ENCODE assay signal across 9 cellular contexts in the genomic region with DNA sequence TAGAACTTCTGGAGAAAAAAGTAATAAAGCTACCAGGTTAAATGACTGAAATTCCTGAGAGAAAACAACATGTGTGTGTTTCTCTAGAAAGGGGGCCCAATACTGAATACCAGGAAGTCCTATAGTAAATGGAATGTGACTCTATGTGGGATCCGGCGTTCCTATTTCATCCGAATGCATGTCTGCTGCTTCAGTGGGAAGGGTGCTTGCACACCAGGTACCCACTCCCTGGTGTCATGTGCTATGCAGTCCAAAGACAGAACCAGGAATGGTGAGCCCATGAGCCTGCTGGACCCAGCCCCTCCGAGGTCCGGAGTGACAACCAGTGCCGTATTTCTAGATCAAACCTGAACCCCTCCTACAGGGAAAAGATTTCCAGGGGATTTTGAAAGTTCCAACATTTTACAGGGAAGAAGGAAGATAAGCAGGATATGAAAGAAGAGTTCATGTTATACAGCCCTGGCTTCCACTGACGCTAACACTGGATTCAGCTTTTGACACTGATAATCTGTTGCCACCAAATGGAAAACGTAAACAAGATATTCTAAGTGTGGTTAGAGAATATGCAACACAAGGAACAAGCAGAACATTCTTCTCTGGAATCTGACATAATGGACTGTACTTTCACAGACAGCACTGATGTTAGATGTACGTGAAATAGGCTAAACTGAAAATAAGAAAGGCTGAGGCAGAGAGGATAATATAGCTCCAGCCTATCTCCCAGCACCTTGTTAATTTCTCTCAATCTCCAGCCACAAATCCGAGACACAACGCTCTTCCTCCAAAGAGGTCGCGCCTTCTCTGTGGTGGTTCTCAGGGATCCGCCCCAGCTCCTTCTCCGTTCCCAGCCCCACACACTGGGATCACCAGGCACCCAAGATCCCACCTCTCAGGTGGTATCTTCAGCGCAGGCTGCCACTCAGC. TPM values are rescaled to one million over a fixed set of nuclear protein-coding genes. Genes with fewer than 3 reads are reported as not detected.
DNase-seq lines count a peak whose midpoint lies in the region; FAIRE-seq and TF ChIP-seq lines count a peak whose summit lies in the region.
"Had no signal": no experiment of that assay in that cellular context is flagged by ENCODE, and none has a peak within 500 bp of the region (broad histone marks: within the 10 kb centered on the region; RNA-seq: fewer than 3 reads in every experiment).

No MANE protein-coding gene starts in this region.

- peak; percentile 58 for FAIRE-seq in H1 (lab: Jason Lieb, UNC)
- FAIRE-seq: HTR-8/SVneo had no signal

- H3K4me3 ChIP-seq in H1 (ENCODE audit: extremely low read depth in 1 of 4, insufficient read depth in 2 of 4, low read depth in 3 of 4, low read length in 4 of 4) (peak overlapping the region; percentile 30 to 76 (median 57)), lower leg skin (ENCODE audit: low read depth, poor library complexity, severe bottlenecking) (peak overlapping the region; percentile 26), thymus (ENCODE audit: low read length) (peak overlapping the region; percentile 68)

- no peak overlapping the region for H2BK20ac ChIP-seq in H1 (ENCODE audit: low read length)

- no peaks in the 10 kb centered on the region for H3K36me3 ChIP-seq in H1 (ENCODE audit: control insufficient read depth in 2 of 4, insufficient read depth in 4 of 4, low read length in 3 of 4)
- H3K36me3 ChIP-seq in thymus (ENCODE audit: control insufficient read depth, insufficient read depth) = no peaks in the 10 kb centered on the region

- H3K56ac ChIP-seq in H1 (replicated peaks; ENCODE audit: insufficient read length, low read depth, low read length) = no peak overlapping the region

- POLR2A ChIA-PET in H1 (lab: Charles Lee; ENCODE audit: partially characterized antibody) = interaction anchor here (0.9 to 1.5 kb wide), 2 partner anchors 11 to 25 kb away, joined by 3 to 4 read pairs; no protein-coding TSS in a partner anchor

- TF ChIP-seq RAD21 in H1 (IDR thresholded peaks at IDR 0.05 in 1 of 2, conservative IDR thresholded peaks at IDR 0.05 in 1 of 2; ENCODE audit: low read depth in 2 of 2, low read length in 2 of 2) = no peak

- H2BK5ac ChIP-seq in H1 (ENCODE audit: low read depth, low read length) = no peak overlapping the region; the same call in 1 of the 2 replicates

- H4K91ac ChIP-seq in H1 (replicated peaks; ENCODE audit: insufficient read length, low read length) = no peak overlapping the region

- no peak for TF ChIP-seq POLR2A in H1 (IDR thresholded peaks at IDR 0.05; ENCODE audit: control extremely low read depth in 1 of 2, low read depth in 2 of 2, low read length in 2 of 2)
- TF ChIP-seq POLR2A in lower leg skin (IDR thresholded peaks at IDR 0.05) = no peak
- TF ChIP-seq POLR2A in erythroblast (IDR thresholded peaks at IDR 0.05; ENCODE audit: low read length) = no peak

- 56% methylated on average over 16 of the region's 16 CpGs; no CpG with 5 or more reads in 1 of the 2 experiments for WGBS in H1 (ENCODE audit: extremely low coverage in 1 of 2, insufficient coverage in 1 of 2, insufficient read length in 1 of 2, insufficient replicate concordance in 2 of 2, low coverage in 1 of 2, low lambda C conversion rate in 2 of 2, missing lambda C conversion rate in 1 of 2), 2 experiments
- 29 to 34% methylated on average over 16 of the region's 16 CpGs for WGBS in lower leg skin, 2 donors
- WGBS in thymus = 57% methylated on average over 16 of the region's 16 CpGs

- TF ChIP-seq CTCF in H1 (IDR thresholded peaks at IDR 0.05; ENCODE audit: control extremely low read depth in 1 of 3, insufficient read depth in 1 of 3, low read depth in 1 of 3, low read length in 3 of 3) (no peak), lower leg skin (IDR thresholded peaks at IDR 0.05) (no peak)

- H3K4ac ChIP-seq in H1 (replicated peaks; ENCODE audit: insufficient read length, low read depth, low read length) = no peak overlapping the region

- peaks cover 5% of the 10 kb centered on the region; the same call in 1 of the 2 replicates for H3K23me2 ChIP-seq in H1 (ENCODE audit: low read depth, low read length)

- peak overlapping the region; percentile 82; the same call in 1 of the 2 replicates for H2BK12ac ChIP-seq in H1 (ENCODE audit: low read depth, low read length)

- H3K9ac ChIP-seq in H1 (replicated peaks in 1 of 4; ENCODE audit: extremely low read depth in 1 of 4, low read depth in 3 of 4, low read length in 3 of 4) = no peak overlapping the region

- CTCF ChIA-PET in H1 (lab: Charles Lee; ENCODE audit: partially characterized antibody) = interaction anchor here (0.7 to 3.2 kb wide), 10 partner anchors 12 to 296 kb away, joined by 3 to 19 read pairs (median 3); a partner anchor contains a TSS

- intact Hi-C loops in lower leg skin (cut with DNase I; ENCODE audit: low total_unique reads) = no loop called here

- H4K5ac ChIP-seq in H1 (ENCODE audit: insufficient read length, low read depth, low read length) = no peak overlapping the region

- TF ChIP-seq EP300 in H1 (IDR thresholded peaks at IDR 0.05; ENCODE audit: borderline replicate concordance in 1 of 2, low read depth in 2 of 2, low read length in 2 of 2) = no peak

- H2BK15ac ChIP-seq in H1 (ENCODE audit: low read length) = peak overlapping the region; percentile 13; the same call in 1 of the 2 replicates

- H2AK5ac ChIP-seq in H1 (ENCODE audit: low read depth, low read length) = no peak overlapping the region

- H3K9me3 ChIP-seq in H1 (ENCODE audit: insufficient read depth in 2 of 2, low read depth in 1 of 2, low read length in 1 of 2) (no peaks in the 10 kb centered on the region), thymus (ENCODE audit: control insufficient read depth) (no peaks in the 10 kb centered on the region)

- H3K27me3 ChIP-seq in H1 (replicated peaks in 1 of 4; ENCODE audit: control insufficient read depth in 3 of 4, extremely low read depth in 1 of 4, insufficient read depth in 3 of 4, low read length in 3 of 4) (peaks cover 0 to 22% (median 11%) of the 10 kb centered on the region in 4 experiments; a peak in 6 of 7 replicates), thymus (ENCODE audit: control insufficient read depth, insufficient read depth) (no peaks in the 10 kb centered on the region)

- no peaks in the 10 kb centered on the region for H3K79me1 ChIP-seq in H1 (ENCODE audit: low read depth, low read length)

- H3K23ac ChIP-seq in H1 (ENCODE audit: insufficient read length) = no peak overlapping the region

- H3K4me1 ChIP-seq in H1 (replicated peaks in 1 of 4; ENCODE audit: control insufficient read depth in 3 of 4, insufficient read depth in 4 of 4, low read length in 3 of 4) = peaks cover 0 to 4% (median 2%) of the 10 kb centered on the region in 4 experiments; a peak in 3 of 7 replicates
- H3K4me1 ChIP-seq in thymus (ENCODE audit: control insufficient read depth, insufficient read depth, low read length) = no peaks in the 10 kb centered on the region

- no peak overlapping the region for H3K14ac ChIP-seq in H1 (ENCODE audit: insufficient read length)

- H3K18ac ChIP-seq in H1 (ENCODE audit: extremely low read depth, low read length) = 0 out of 2 replicates have a peak overlapping the region, but pooled peaks have one; percentile 28

- peak overlapping the region; percentile 89 for H2AFZ ChIP-seq in H1 (ENCODE audit: low read length)

- no peak overlapping the region for H4K8ac ChIP-seq in H1 (ENCODE audit: extremely low read depth, insufficient read depth, low read length)

- H2BK120ac ChIP-seq in H1 (replicated peaks; ENCODE audit: low read depth, low read length) = no peak overlapping the region

- DNase-seq in LoVo (ENCODE audit: low spot score) (peak; percentile 51), H1 (ENCODE audit: low read depth in 1 of 2, low spot score in 2 of 2) (no peak), lower leg skin (ENCODE audit: low spot score in 2 of 2) (no peak), NCI-H345 (lab: John Stamatoyannopoulos, UW) (no peak), DMS79 treated with DMSO at 0.1 percent for 48 hours (lab: John Stamatoyannopoulos, UW) (no peak), erythroblast (lab: John Stamatoyannopoulos, UW) (no peak)
- DNase-seq in activated CD8-positive, alpha-beta memory T cell treated with anti-CD3 and anti-CD28 coated beads for 24 hours = no peak

- H4K20me1 ChIP-seq in H1 (replicated peaks in 1 of 2; ENCODE audit: control insufficient read depth in 1 of 2, insufficient read depth in 2 of 2, low read length in 2 of 2) = no peaks in the 10 kb centered on the region

- no peaks in the 10 kb centered on the region for H3K79me2 ChIP-seq in H1 (ENCODE audit: control insufficient read depth in 1 of 2, insufficient read depth in 2 of 2, low read length in 2 of 2)

- H3K27ac ChIP-seq in H1 (ENCODE audit: low read depth, low read length) (no peak overlapping the region), thymus (ENCODE audit: low read depth) (no peak overlapping the region)

- peak overlapping the region; percentile 70 to 92 for H3K4me2 ChIP-seq in H1 (ENCODE audit: insufficient read depth in 1 of 2, low read depth in 2 of 2, low read length in 2 of 2)

RNA-seq across cellular contexts. Expression of a gene that starts 0.7 kb away (rescaled TPM):
- total RNA-seq in H1 (2021; fragmentation: NEBNext Ultra II Directional; extraction: Animal tissue kit (Norgen Biotek cat#: 25700)) = 0.69 and 0.80 TPM in 2 replicates
- polyA plus RNA-seq in H1 (2011; rRNA removed) (0.77 and 1.2 TPM in 2 replicates), thymus (37.7 TPM)
- 0.62 TPM for polyA plus RNA-seq in H1 (2011; cell fraction: cytosol; rRNA removed)
- polyA plus RNA-seq in H1 (2011; cell fraction: nucleus; rRNA removed) = 0.46 TPM
- polyA plus RNA-seq in H1 (2012, experiment 1 of 2) = 0.68 to 1.2 TPM (median 0.93 TPM) in 4 replicates
- polyA plus RNA-seq in H1 (2012, experiment 2 of 2) = 0.58 TPM
- polyA plus RNA-seq in H1 (2013, experiment 1 of 2) = 2.8 TPM
- polyA plus RNA-seq in H1 (2013, experiment 2 of 2) = 3.1 TPM
- polyA minus RNA-seq in H1 (2011; rRNA and poly(A)+ RNA removed) = 0.57 and 0.59 TPM in 2 replicates
- 3.1 TPM for polyA minus RNA-seq in H1 (2011; cell fraction: cytosol; rRNA and poly(A)+ RNA removed)
- 1.00 TPM for polyA minus RNA-seq in H1 (2011; cell fraction: nucleus; rRNA and poly(A)+ RNA removed)
- total RNA-seq in lower leg skin = 1 to 10 TPM in 2 of 4 donors, under 1 TPM in 2; 0.89 to 1.6 (median 1.3) TPM

RNA-seq across cellular contexts. Expression of a gene that starts 15.4 kb away (rescaled TPM):
- total RNA-seq in H1 (2021; fragmentation: NEBNext Ultra II Directional; extraction: Animal tissue kit (Norgen Biotek cat#: 25700)) = not detected in 2 replicates
- polyA plus RNA-seq in H1 (2011; rRNA removed) (not detected in 2 replicates), thymus (0.57 TPM)
- polyA plus RNA-seq in H1 (2011; cell fraction: cytosol; rRNA removed) = 0.62 TPM
- not detected for polyA plus RNA-seq in H1 (2011; cell fraction: nucleus; rRNA removed)
- polyA plus RNA-seq in H1 (2012, experiment 1 of 2) = 0.58 TPM in 1 of 4 replicates, not detected in the others
- not detected for polyA plus RNA-seq in H1 (2012, experiment 2 of 2)
- not detected for polyA plus RNA-seq in H1 (2013, experiment 1 of 2)
- polyA plus RNA-seq in H1 (2013, experiment 2 of 2) = not detected
- polyA minus RNA-seq in H1 (2011; rRNA and poly(A)+ RNA removed) = not detected in 2 replicates
- not detected for polyA minus RNA-seq in H1 (2011; cell fraction: cytosol; rRNA and poly(A)+ RNA removed)
- polyA minus RNA-seq in H1 (2011; cell fraction: nucleus; rRNA and poly(A)+ RNA removed) = not detected
- total RNA-seq in lower leg skin = not detected

RNA-seq across cellular contexts. Expression of a gene that starts 32.0 kb away (rescaled TPM):
- 7.6 and 8.0 TPM in 2 replicates for total RNA-seq in H1 (2021; fragmentation: NEBNext Ultra II Directional; extraction: Animal tissue kit (Norgen Biotek cat#: 25700))
- 6.3 and 10.2 TPM in 2 replicates for polyA plus RNA-seq in H1 (2011; rRNA removed)
- polyA plus RNA-seq in H1 (2011; cell fraction: cytosol; rRNA removed) = 7.0 TPM
- 6.0 TPM for polyA plus RNA-seq in H1 (2011; cell fraction: nucleus; rRNA removed)
- 6.8 to 10.4 TPM (median 8.2 TPM) in 4 replicates for polyA plus RNA-seq in H1 (2012, experiment 1 of 2)
- polyA plus RNA-seq in H1 (2012, experiment 2 of 2) = 2.3 TPM
- polyA plus RNA-seq in H1 (2013, experiment 1 of 2) = 6.9 TPM
- polyA plus RNA-seq in H1 (2013, experiment 2 of 2) = 7.8 TPM
- 0.50 and 0.56 TPM in 2 replicates for polyA minus RNA-seq in H1 (2011; rRNA and poly(A)+ RNA removed)
- 1.8 TPM for polyA minus RNA-seq in H1 (2011; cell fraction: cytosol; rRNA and poly(A)+ RNA removed)
- polyA minus RNA-seq in H1 (2011; cell fraction: nucleus; rRNA and poly(A)+ RNA removed) = 2.3 TPM
- 1 to 10 TPM in 1 of 4 donors, under 1 TPM in 1, not detected in 2; 0.17 to 2.1 TPM for total RNA-seq in lower leg skin
- polyA plus RNA-seq in thymus = 10.3 TPM
